ENCODE assay signal across 1 cellular context in the genomic region with DNA sequence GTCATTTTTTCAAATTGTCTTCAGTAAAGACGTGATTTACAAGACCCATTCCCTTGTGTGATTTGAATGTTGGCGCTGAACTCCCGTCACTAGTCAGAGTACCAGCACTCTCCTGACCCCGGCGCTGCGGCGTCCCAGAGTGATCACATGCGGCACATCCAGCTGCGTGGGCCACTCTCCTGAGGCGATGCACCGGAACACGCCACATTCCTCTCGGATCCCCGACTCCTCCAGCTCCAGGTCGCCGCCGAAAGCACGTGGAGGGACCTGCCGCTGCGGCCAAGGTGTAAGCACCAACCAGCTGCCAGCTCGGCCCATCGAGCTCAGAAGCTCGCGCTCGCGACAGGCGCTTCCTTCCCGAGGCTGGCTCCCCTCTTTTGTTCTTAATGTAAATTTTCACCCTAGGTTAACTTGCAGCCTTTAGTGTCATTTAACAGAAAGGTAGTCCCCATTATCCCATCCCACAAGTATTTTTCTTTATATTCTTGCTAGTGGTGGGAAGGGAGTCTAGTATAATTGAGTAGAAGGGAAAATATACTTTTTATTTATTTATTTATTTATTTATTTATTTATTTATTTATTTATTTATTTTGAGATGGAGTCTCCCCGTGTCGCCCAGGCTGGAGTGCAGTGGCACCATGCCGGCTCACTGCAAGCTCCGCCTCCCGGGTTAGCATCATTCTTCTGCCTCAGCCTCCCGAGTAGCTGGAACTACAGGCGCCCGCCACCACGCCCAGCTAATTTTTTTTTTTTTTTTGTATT.
TF ChIP-seq lines count a peak whose summit lies in the region.

No MANE protein-coding gene starts in this region.

TF ChIP-seq in H1, 55 proteins besides CTCF, POLR2A, EP300 and RAD21:
- TF ChIP-seq BRCA1 (IDR thresholded peaks at IDR 0.05; ENCODE audit: low read depth, low read length) (no peak), CHD1 (IDR thresholded peaks at IDR 0.05; ENCODE audit: low read depth, low read length) (no peak)
- TF ChIP-seq, protein P1, sequence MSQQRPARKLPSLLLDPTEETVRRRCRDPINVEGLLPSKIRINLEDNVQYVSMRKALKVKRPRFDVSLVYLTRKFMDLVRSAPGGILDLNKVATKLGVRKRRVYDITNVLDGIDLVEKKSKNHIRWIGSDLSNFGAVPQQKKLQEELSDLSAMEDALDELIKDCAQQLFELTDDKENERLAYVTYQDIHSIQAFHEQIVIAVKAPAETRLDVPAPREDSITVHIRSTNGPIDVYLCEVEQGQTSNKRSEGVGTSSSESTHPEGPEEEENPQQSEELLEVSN (IDR thresholded peaks at IDR 0.05): peak; percentile 80
- TF ChIP-seq, protein P2, sequence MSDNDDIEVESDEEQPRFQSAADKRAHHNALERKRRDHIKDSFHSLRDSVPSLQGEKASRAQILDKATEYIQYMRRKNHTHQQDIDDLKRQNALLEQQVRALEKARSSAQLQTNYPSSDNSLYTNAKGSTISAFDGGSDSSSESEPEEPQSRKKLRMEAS (IDR thresholded peaks at IDR 0.05): peak; percentile 74
